In the genomic region with DNA sequence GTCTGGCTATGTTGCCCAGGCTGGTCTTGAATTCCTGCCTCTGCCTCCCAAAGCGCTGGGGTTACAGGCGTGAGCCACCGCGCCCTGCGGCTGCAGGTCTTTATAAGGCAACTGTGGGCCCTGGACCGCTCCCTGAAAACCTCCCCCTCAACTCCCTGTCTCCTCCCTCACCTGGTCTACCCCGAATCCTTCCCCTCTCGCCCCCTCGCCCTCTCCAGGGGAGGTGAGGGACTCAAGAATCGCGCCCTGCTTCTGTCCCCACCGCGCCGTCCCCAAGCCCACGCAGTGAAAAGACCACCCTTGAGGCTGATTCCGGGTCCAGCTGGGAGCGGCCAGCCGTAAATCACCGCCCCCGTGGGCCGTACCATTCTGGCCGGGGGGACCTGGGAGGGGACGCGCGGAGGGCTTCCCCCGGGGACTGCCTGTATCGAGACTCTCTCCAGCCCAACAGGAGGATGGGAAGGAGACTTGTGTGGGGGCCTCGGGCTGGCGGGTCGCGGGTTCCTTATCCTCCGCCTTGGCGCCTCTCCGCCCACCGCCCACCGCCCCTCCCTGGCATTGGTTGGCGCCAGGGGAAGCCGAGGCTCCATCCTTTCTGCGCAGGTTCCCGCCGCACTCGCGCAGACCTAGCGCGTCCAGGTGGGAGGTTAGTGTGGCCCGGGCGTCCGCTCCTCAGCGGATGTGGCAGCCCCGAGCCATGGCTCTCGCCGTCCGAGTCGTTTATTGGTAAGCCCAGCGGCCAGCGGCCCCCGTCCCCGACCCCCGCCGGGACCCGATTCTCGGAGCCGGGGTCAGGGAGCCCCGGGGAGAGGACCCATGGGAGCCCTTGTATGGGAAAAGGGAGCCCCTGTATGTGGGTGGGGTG, we compare ENCODE assay signal across 7 cellular contexts. TPM values are rescaled to one million over a fixed set of nuclear protein-coding genes. Genes with fewer than 3 reads are reported as not detected.
DNase-seq lines count a peak whose midpoint lies in the region; ATAC-seq and TF ChIP-seq lines count a peak whose summit lies in the region.

Gene SELENOW (plus strand): TSS at position 615 of the 865 bp plus-strand sequence. CDS start 83 bp downstream, at position 698.

- peak within 1 kb of the TSS; percentile 92 for H3K27ac Mint-ChIP-seq in activated CD4-positive, alpha-beta T cell treated with anti-CD3 and anti-CD28 coated beads for 36 hours
- peak within 1 kb of the TSS; percentile 94 for H3K27ac Mint-ChIP-seq in chondrocyte (ENCODE audit: unreplicated experiment)

- intact Hi-C loops in activated CD4-positive, alpha-beta T cell treated with anti-CD3 and anti-CD28 coated beads for 36 hours (cut with DNase I, micrococcal nuclease) = loop anchor here in 1 of 2 experiments (1.0 kb wide), 3 partner anchors 33 to 504 kb away; partner anchors contain the start of genes INAFM1, NAPA and NOP53

- peak within 1 kb of the TSS; percentile 95 for H3K4me3 Mint-ChIP-seq in activated CD4-positive, alpha-beta T cell treated with anti-CD3 and anti-CD28 coated beads for 36 hours
- peak within 1 kb of the TSS; percentile 98 for H3K4me3 Mint-ChIP-seq in chondrocyte (ENCODE audit: unreplicated experiment)

- no peak for TF ChIP-seq CTCF in chondrocyte (IDR thresholded peaks at IDR 0.05)

- H3K36me3 Mint-ChIP-seq in activated CD4-positive, alpha-beta T cell treated with anti-CD3 and anti-CD28 coated beads for 36 hours (ENCODE audit: low read depth) = peaks cover 21% of the 10 kb centered on the region
- peaks cover 11% of the 10 kb centered on the region for H3K36me3 Mint-ChIP-seq in chondrocyte (ENCODE audit: low read depth)

- no peaks in the 10 kb centered on the region for H3K9me3 Mint-ChIP-seq in activated CD4-positive, alpha-beta T cell treated with anti-CD3 and anti-CD28 coated beads for 36 hours (ENCODE audit: low read depth)
- no peaks in the 10 kb centered on the region for H3K9me3 Mint-ChIP-seq in chondrocyte (ENCODE audit: low read depth)

- ATAC-seq in GM18867 (IDR thresholded peaks at IDR 0.05; ENCODE audit: unreplicated experiment) = peak; percentile 76
- peak; percentile 76 for ATAC-seq in HG03135 (IDR thresholded peaks at IDR 0.05; ENCODE audit: unreplicated experiment)
- ATAC-seq in activated CD4-positive, alpha-beta T cell treated with anti-CD3 and anti-CD28 coated beads for 36 hours = peak; percentile 92

- no peaks in the 10 kb centered on the region for H3K27me3 Mint-ChIP-seq in activated CD4-positive, alpha-beta T cell treated with anti-CD3 and anti-CD28 coated beads for 36 hours
- H3K27me3 Mint-ChIP-seq in chondrocyte (ENCODE audit: low read depth) = no peaks in the 10 kb centered on the region

- peaks cover 20% of the 10 kb centered on the region for H3K4me1 Mint-ChIP-seq in activated CD4-positive, alpha-beta T cell treated with anti-CD3 and anti-CD28 coated beads for 36 hours
- peaks cover 38% of the 10 kb centered on the region for H3K4me1 Mint-ChIP-seq in chondrocyte (ENCODE audit: low read depth)

- DNase-seq in NCI-H226 (peak; percentile 59), chondrocyte (ENCODE audit: low spot score) (no peak), kidney tubule cell (ENCODE audit: low spot score) (peak; percentile 85)
- DNase-seq in activated CD4-positive, alpha-beta T cell treated with anti-CD3 and anti-CD28 coated beads for 36 hours = peak; percentile 87
- DNase-seq in stimulated activated CD4-positive, alpha-beta T cell treated with anti-CD3 and anti-CD28 coated beads, Interleukin-1b, Interleukin-23, amount 100 ng/mL, for 1 hour (ENCODE audit: low read depth in 2 of 2) = peak; percentile 45 to 60

- POLR2A ChIA-PET in activated CD4-positive, alpha-beta T cell treated with anti-CD3 and anti-CD28 coated beads for 36 hours (lab: Charles Lee) = interaction anchor here (0.5 to 0.6 kb wide), 2 partner anchors 42 to 485 kb away, joined by 4 read pairs; no protein-coding TSS in a partner anchor

- CTCF ChIA-PET in activated CD4-positive, alpha-beta T cell treated with anti-CD3 and anti-CD28 coated beads for 36 hours (lab: Charles Lee) = interaction anchor here (0.6 to 3.4 kb wide), 5 partner anchors 12 to 341 kb away, joined by 3 to 18 read pairs (median 3); no protein-coding TSS in a partner anchor

RNA-seq across cellular contexts. Expression of gene SELENOW, which starts in this region (rescaled TPM):
- 100 to 1,000 TPM; 150 to 178 TPM for total RNA-seq in activated CD4-positive, alpha-beta T cell treated with anti-CD3 and anti-CD28 coated beads for 36 hours
- 285 to 351 TPM (median 337 TPM) in 3 replicates for total RNA-seq in chondrocyte
